29 cellular contexts compared by ENCODE assay signal in genomic region chr15:80785811-80786354, GRCh38. TPM values are rescaled to one million over a fixed set of nuclear protein-coding genes. Genes with fewer than 3 reads are reported as not detected.
"Had no signal": no experiment of that assay in that cellular context is flagged by ENCODE, and none has a peak within 500 bp of the region (broad histone marks: within the 10 kb centered on the region; RNA-seq: fewer than 3 reads in every experiment).

No MANE protein-coding gene starts in this region.

- H3K36me3 Mint-ChIP-seq: activated CD4-positive, alpha-beta memory T cell treated with anti-CD3 and anti-CD28 coated beads for 36 hours; activated naive CD4-positive, alpha-beta T cell treated with anti-CD3 and anti-CD28 coated beads, Interleukin-2, amount 50 U/mL, for 24 hours had no signal

- H3K4me3 ChIP-seq: breast epithelium, SJCRH30 had no signal

- ATAC-seq: Panc1, T-helper 17 cell had no signal

- H3K36me3 ChIP-seq: breast epithelium, SJCRH30 had no signal

- H3K4me3 Mint-ChIP-seq: activated CD4-positive, alpha-beta memory T cell treated with anti-CD3 and anti-CD28 coated beads for 36 hours; activated CD4-positive, alpha-beta T cell treated with anti-CD3 and anti-CD28 coated beads, Interleukin-2, amount 10 ng/mL, durations not matched to agents 7 days and 5 days; activated naive CD4-positive, alpha-beta T cell treated with anti-CD3 and anti-CD28 coated beads, Interleukin-2, amount 50 U/mL, for 24 hours; T-helper 17 cell had no signal

- H3K27ac ChIP-seq: breast epithelium, RWPE1, SJCRH30, VCaP had no signal

- H3K27ac Mint-ChIP-seq: activated CD4-positive, alpha-beta memory T cell treated with anti-CD3 and anti-CD28 coated beads for 36 hours; activated CD4-positive, alpha-beta T cell treated with anti-CD3 and anti-CD28 coated beads, Interleukin-2, amount 10 ng/mL, durations not matched to agents 7 days and 5 days; activated naive CD4-positive, alpha-beta T cell treated with anti-CD3 and anti-CD28 coated beads, Interleukin-2, amount 50 U/mL, for 24 hours; T-helper 17 cell had no signal

- DNase-seq: activated CD4-positive, alpha-beta T cell treated with anti-CD3 and anti-CD28 coated beads, Interleukin-2, amount 10 ng/mL, durations not matched to agents 7 days and 5 days; activated CD4-positive, CD25-positive, alpha-beta regulatory T cell; activated CD8-positive, alpha-beta memory T cell treated with anti-CD3 and anti-CD28 coated beads for 24 hours; activated effector memory CD4-positive, alpha-beta T cell treated with Interleukin-2 at 50 U/mL for 16 hours; activated naive CD4-positive, alpha-beta T cell; activated T-cell treated with anti-CD3 and anti-CD28 coated beads, Interleukin-2, amount 50 U/mL, for 48 hours; aorta; caudate nucleus; Karpas-422; MM.1S; NCI-H1105; NCI-H1436; NCI-H1694 treated with DMSO at 0.1 percent for 48 hours; NCI-H2029 treated with DMSO at 0.1 percent for 48 hours; NCI-H345; NCI-H510A; NCI-H69; NK-92 treated with Interleukin-12 subunit alpha and Interleukin-12 subunit beta, amount 100 ng/mL, for 24 hours; OCI-M1; Right ventricle myocardium superior; SJCRH30; T-helper 17 cell; T1000 had no signal

- H3K4me1 ChIP-seq: breast epithelium, SJCRH30 had no signal

- H3K9me3 Mint-ChIP-seq: activated CD4-positive, alpha-beta memory T cell treated with anti-CD3 and anti-CD28 coated beads for 36 hours; activated CD4-positive, alpha-beta T cell treated with anti-CD3 and anti-CD28 coated beads, Interleukin-2, amount 10 ng/mL, durations not matched to agents 7 days and 5 days; activated naive CD4-positive, alpha-beta T cell treated with anti-CD3 and anti-CD28 coated beads, Interleukin-2, amount 50 U/mL, for 24 hours had no signal

- H3K9me3 ChIP-seq: breast epithelium, SJCRH30 had no signal

RNA-seq across cellular contexts. Expression of gene CEMIP, which starts 6.7 kb away (rescaled TPM):
- total RNA-seq: activated CD4-positive, alpha-beta T cell treated with anti-CD3 and anti-CD28 coated beads, Interleukin-2, amount 10 ng/mL, durations not matched to agents 7 days and 5 days; Right ventricle myocardium superior had no signal
